In genomic region chr6:14619419-14619781, GRCh38 we compare ENCODE assay signal across 19 cellular contexts.
"Had no signal": no experiment of that assay in that cellular context is flagged by ENCODE, and none has a peak within 500 bp of the region (broad histone marks: within the 10 kb centered on the region; RNA-seq: fewer than 3 reads in every experiment).

No MANE protein-coding gene starts in this region.

- H3K36me3 ChIP-seq: breast epithelium, esophagus muscularis mucosa, left lung, tibial artery, upper lobe of right lung had no signal

- H3K4me3 ChIP-seq: breast epithelium, esophagus muscularis mucosa, left lung, mucosa of descending colon, skin epidermis, tibial artery, upper lobe of right lung had no signal

- H3K9me3 ChIP-seq: mucosa of descending colon had no signal

- H3K27me3 ChIP-seq: breast epithelium, esophagus muscularis mucosa, foreskin keratinocyte, left lung, upper lobe of right lung had no signal

- H3K27ac ChIP-seq: breast epithelium, esophagus muscularis mucosa, foreskin keratinocyte, left lung, skin epidermis, tibial artery, upper lobe of right lung had no signal

- DNase-seq: activated CD4-positive, alpha-beta T cell treated with anti-CD3 and anti-CD28 coated beads for 4 hours; activated CD4-positive, alpha-beta T cell treated with anti-CD3 and anti-CD28 coated beads, Interleukin-2, amount 50 U/mL, for 4 hours; activated naive CD4-positive, alpha-beta T cell; activated T-cell treated with anti-CD3 and anti-CD28 coated beads for 4 hours; activated T-cell treated with anti-CD3 and anti-CD28 coated beads, Interleukin-2, amount 50 U/mL, for 72 hours; endodermal cell; foreskin keratinocyte; kidney glomerular epithelial cell; left lung; mucosa of descending colon; stimulated activated CD4-positive, alpha-beta T cell treated with anti-CD3 and anti-CD28 coated beads, Interleukin-4, amount 100 ng/mL, for 24 hours; tibial artery; upper lobe of right lung had no signal

- ATAC-seq: activated naive CD4-positive, alpha-beta T cell treated with anti-CD3 and anti-CD28 coated beads, Interleukin-2, amount 50 U/mL, for 72 hours; activated T-cell treated with anti-CD3 and anti-CD28 coated beads, Interleukin-2, amount 50 U/mL, for 72 hours; foreskin keratinocyte; left lung; mucosa of descending colon; sciatic nerve; stimulated activated effector memory CD8-positive, alpha-beta T cell treated with anti-CD3 and anti-CD28 coated beads, Interleukin-12 subunit alpha, Interleukin-12 subunit beta, amount 100 ng/mL, for 72 hours; upper lobe of right lung had no signal

- H3K4me1 ChIP-seq: breast epithelium, foreskin keratinocyte had no signal
